ENCODE assay signal across 30 cellular contexts in the genomic region with DNA sequence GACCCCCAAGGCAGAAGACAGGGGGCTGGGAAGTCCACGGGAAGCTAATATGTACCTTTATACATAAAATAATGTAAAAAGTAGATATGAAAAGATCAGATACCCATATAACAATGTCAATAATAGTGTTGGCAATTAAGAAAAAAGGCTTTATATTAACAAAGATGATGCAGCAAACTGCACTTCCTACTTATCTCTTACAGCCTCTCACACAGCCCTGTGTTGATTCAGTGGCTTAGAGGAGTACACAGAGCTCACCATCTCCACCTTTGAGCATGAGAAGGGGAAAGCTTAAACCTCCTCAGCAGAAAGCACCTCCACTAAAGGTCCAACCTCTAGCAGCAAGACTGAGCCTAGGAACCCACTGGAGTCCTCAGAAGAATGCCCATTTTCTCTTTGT. TPM values are rescaled to one million over a fixed set of nuclear protein-coding genes. Genes with fewer than 3 reads are reported as not detected.
DNase-seq lines count a peak whose midpoint lies in the region; ATAC-seq, FAIRE-seq and TF ChIP-seq lines count a peak whose summit lies in the region.
"Had no signal": no experiment of that assay in that cellular context is flagged by ENCODE, and none has a peak within 500 bp of the region (broad histone marks: within the 10 kb centered on the region; RNA-seq: fewer than 3 reads in every experiment).

No MANE protein-coding gene starts in this region.

- H2AK5ac ChIP-seq in IMR-90 (ENCODE audit: low read depth, low read length) = peak overlapping the region; percentile 0; the same call in 1 of the 2 replicates

- no peak for TF ChIP-seq RAD21 in IMR-90 (IDR thresholded peaks at IDR 0.05; ENCODE audit: low read length)
- TF ChIP-seq RAD21 in K562 (CRISPR knock-in tag; conservative IDR thresholded peaks at IDR 0.05 in 1 of 2, IDR thresholded peaks at IDR 0.05 in 1 of 2) = no peak

- H4K91ac ChIP-seq in IMR-90 (ENCODE audit: insufficient read depth, low read depth, low read length) = no peak overlapping the region

- intact Hi-C loops in IMR-90 (cut with micrococcal nuclease) (no loop called here), PC-3 (cut with micrococcal nuclease) (no loop called here), K562 (cut with micrococcal nuclease) (no loop called here), heart left ventricle (cut with DNase I) (no loop called here)

- H3K23ac ChIP-seq in IMR-90 (ENCODE audit: low read depth, low read length) = no peak overlapping the region; the same call in 1 of the 2 replicates

- no peak for TF ChIP-seq EP300 in K562 (IDR thresholded peaks at IDR 0.05; ENCODE audit: low read length)

- H4K20me1 ChIP-seq in IMR-90 (ENCODE audit: insufficient read depth, low read length) = no peaks in the 10 kb centered on the region
- H4K20me1 ChIP-seq in PC-3 (ENCODE audit: low read length) = no peaks in the 10 kb centered on the region
- no peaks in the 10 kb centered on the region; the same call in 1 of the 2 replicates for H4K20me1 ChIP-seq in K562 (replicated peaks; ENCODE audit: control insufficient read depth, insufficient read depth, low read length)

- peak overlapping the region; percentile 25 to 80 (median 36) for H3K27ac Mint-ChIP-seq in nephron
- H3K27ac Mint-ChIP-seq: activated naive CD8-positive, alpha-beta T cell treated with anti-CD3 and anti-CD28 coated beads, Interleukin-2, amount 10 ng/mL, durations not matched to agents 7 days and 5 days; CD8-positive, alpha-beta T cell; progenitor cell of endocrine pancreas; T-helper 2 cell treated with Interferon-gamma antibody and Interleukin-4, amounts not matched to agents 5 μg/mL and 100 μg/mL, for 36 hours had no signal

- H3F3A ChIP-seq in PC-3 (ENCODE audit: low read length, unreplicated experiment) = no peaks in the 10 kb centered on the region

- no peaks in the 10 kb centered on the region for H3K9me2 ChIP-seq in PC-3 (replicated peaks; ENCODE audit: low read length)

- DNase-seq in IMR-90 (no peak), PC-3 (peak; percentile 31), K562 (ENCODE audit: extremely low read depth in 1 of 4, low spot score in 3 of 4) (peak in 1 of 4 experiments; percentile 32), HT-29 (ENCODE audit: low spot score) (no peak), GM19238 (ENCODE audit: insufficient read length, low spot score) (no peak), medulla oblongata (ENCODE audit: extremely low spot score) (no peak), heart left ventricle (no peak)
- DNase-seq: activated CD8-positive, alpha-beta memory T cell treated with anti-CD3 and anti-CD28 coated beads for 24 hours; activated effector memory CD4-positive, alpha-beta T cell treated with Interleukin-2 at 50 U/mL for 16 hours; activated naive CD8-positive, alpha-beta T cell treated with anti-CD3 and anti-CD28 coated beads, Interleukin-2, amount 10 ng/mL, durations not matched to agents 7 days and 5 days; aorta; BE2C; colonic mucosa; effector CD4-positive, alpha-beta T cell; H9; left ventricle myocardium inferior; NCI-H1105; NCI-H187 treated with DMSO at 0.1 percent for 48 hours; NCI-H524; right lobe of liver; SHP77 treated with DMSO at 0.1 percent for 48 hours; stimulated activated CD4-positive, alpha-beta T cell treated with anti-CD3 and anti-CD28 coated beads, Interleukin-12 subunit alpha, Interleukin-12 subunit beta, amount 100 ng/mL, for 4 hours had no signal

- no peak overlapping the region for H2BK15ac ChIP-seq in IMR-90 (ENCODE audit: low read depth, low read length)

- H4K8ac ChIP-seq in IMR-90 (ENCODE audit: low read depth in 2 of 2, low read length in 2 of 2) = no peak overlapping the region; a peak in 1 of 4 replicates

- H2BK5ac ChIP-seq in IMR-90 (ENCODE audit: low read depth, low read length, poor library complexity, severe bottlenecking) = no peak overlapping the region

- H3K79me2 ChIP-seq in PC-3 (ENCODE audit: low read length) = no peaks in the 10 kb centered on the region
- H3K79me2 ChIP-seq in K562 (ENCODE audit: control insufficient read depth, insufficient read depth, low read length) = no peaks in the 10 kb centered on the region

- in situ Hi-C loops in IMR-90 (cut with MboI; ENCODE audit: low sequenced_read_pairs) = no loop called here
- in situ Hi-C loops in K562 (cut with MboI) = no loop called here

- H3K36me3 ChIP-seq in IMR-90 (ENCODE audit: control insufficient read depth, insufficient read depth, low read length) = no peaks in the 10 kb centered on the region
- H3K36me3 ChIP-seq in PC-3 (ENCODE audit: low read depth, low read length) = no peaks in the 10 kb centered on the region
- no peaks in the 10 kb centered on the region for H3K36me3 ChIP-seq in K562 (ENCODE audit: control insufficient read depth, insufficient read depth, low read length)
- H3K36me3 ChIP-seq in heart left ventricle = no peaks in the 10 kb centered on the region
- H3K36me3 ChIP-seq: BE2C, cardiac muscle cell, colonic mucosa, left ventricle myocardium inferior, right lobe of liver, tibial nerve had no signal

- POLR2A ChIA-PET in IMR-90 (lab: Charles Lee; ENCODE audit: unreplicated experiment) = no interaction called here
- POLR2A ChIA-PET in PC-3 (lab: Charles Lee; ENCODE audit: unreplicated experiment) = no interaction called here
- POLR2A ChIA-PET in K562 (lab: Yijun Ruan, JAX) = interaction anchor here (0.6 to 2.8 kb wide), 4 partner anchors 9 to 60 kb away, joined by 3 to 21 read pairs (median 4); no protein-coding TSS in a partner anchor

- H3K4ac ChIP-seq in IMR-90 (ENCODE audit: low read depth, low read length) = peak overlapping the region; percentile 66; the same call in 1 of the 2 replicates

- peak; percentile 79 for FAIRE-seq in K562 (lab: Jason Lieb, UNC)
- FAIRE-seq: islet of Langerhans had no signal

- H3K27me3 ChIP-seq in IMR-90 (ENCODE audit: control insufficient read depth, insufficient read depth, low read length) (no peaks in the 10 kb centered on the region), PC-3 (ENCODE audit: low read length) (no peaks in the 10 kb centered on the region), K562 (ENCODE audit: control insufficient read depth in 2 of 2, insufficient read depth in 2 of 2, low read length in 2 of 2) (peaks cover 2 to 21% of the 10 kb centered on the region in 2 experiments; a peak in 2 of 5 replicates), heart left ventricle (peaks cover 0 to 16% (median 0%) of the 10 kb centered on the region in 9 donors)
- H3K27me3 ChIP-seq: BE2C, colonic mucosa, right lobe of liver, tibial nerve had no signal

- H3K4me1 Mint-ChIP-seq in nephron = peaks cover 18% of the 10 kb centered on the region

- H3K56ac ChIP-seq in IMR-90 (ENCODE audit: extremely low read depth, insufficient read depth, low read length) = no peak overlapping the region

- no peak overlapping the region for H3K9ac ChIP-seq in IMR-90 (ENCODE audit: low read depth, low read length)
- no peak overlapping the region for H3K9ac ChIP-seq in PC-3 (ENCODE audit: low read length)
- peak overlapping the region; percentile 15 to 79; a peak in 1 of 4 replicates for H3K9ac ChIP-seq in K562 (ENCODE audit: insufficient read depth in 1 of 2, low read depth in 2 of 2, low read length in 2 of 2)

- peak overlapping the region; percentile 92 for H2AK9ac ChIP-seq in IMR-90 (replicated peaks; ENCODE audit: low read depth, low read length, poor library complexity)

- BruUV-seq in IMR-90 (replicated peaks; lab: Mats Ljungman, UMichigan) (no TSS peak), PC-3 (replicated peaks; lab: Mats Ljungman, UMichigan) (no TSS peak), K562 (replicated peaks; lab: Mats Ljungman, UMichigan) (no TSS peak)

- H2BK120ac ChIP-seq in IMR-90 (ENCODE audit: low read depth, low read length) = no peak overlapping the region

- peak overlapping the region; percentile 64; the same call in 1 of the 2 replicates for H3K18ac ChIP-seq in IMR-90 (ENCODE audit: low read depth, low read length)

- H3K9me1 ChIP-seq in IMR-90 (ENCODE audit: insufficient read depth, low read length) = no peaks in the 10 kb centered on the region
- H3K9me1 ChIP-seq in K562 (ENCODE audit: control insufficient read depth, insufficient read depth, low read length) = no peaks in the 10 kb centered on the region

- peak overlapping the region; percentile 79 for H2AFZ ChIP-seq in IMR-90 (replicated peaks; ENCODE audit: low read length, poor library complexity)
- H2AFZ ChIP-seq in PC-3 (ENCODE audit: low read length) = no peak overlapping the region
- H2AFZ ChIP-seq in K562 (ENCODE audit: low read depth, low read length) = peak overlapping the region; percentile 67; the same call in 1 of the 2 replicates

- H3K9me3 ChIP-seq in IMR-90 (ENCODE audit: control insufficient read depth, insufficient read depth, low read length) (no peaks in the 10 kb centered on the region), PC-3 (ENCODE audit: low read length) (no peaks in the 10 kb centered on the region), K562 (replicated peaks; ENCODE audit: control insufficient read depth, insufficient read depth, low read depth, low read length) (no peaks in the 10 kb centered on the region), heart left ventricle (no peaks in the 10 kb centered on the region)
- H3K9me3 ChIP-seq: BE2C, colonic mucosa, left ventricle myocardium inferior, right lobe of liver, tibial nerve had no signal

- no peak overlapping the region for H3K4me2 ChIP-seq in IMR-90 (ENCODE audit: low read depth, low read length)
- H3K4me2 ChIP-seq in PC-3 (ENCODE audit: low read length) = 0 out of 2 replicates have a peak overlapping the region, but pooled peaks have one; percentile 23
- H3K4me2 ChIP-seq in K562 (ENCODE audit: insufficient read depth, low read length) = peak overlapping the region; percentile 43

- H4K5ac ChIP-seq in IMR-90 (ENCODE audit: low read depth, low read length) = peak overlapping the region; percentile 43; the same call in 1 of the 2 replicates

- no peaks in the 10 kb centered on the region for H3K9me3 Mint-ChIP-seq in nephron
- H3K9me3 Mint-ChIP-seq: activated naive CD8-positive, alpha-beta T cell treated with anti-CD3 and anti-CD28 coated beads, Interleukin-2, amount 10 ng/mL, durations not matched to agents 7 days and 5 days; CD8-positive, alpha-beta T cell; H9; T-helper 2 cell treated with Interferon-gamma antibody and Interleukin-4, amounts not matched to agents 5 μg/mL and 100 μg/mL, for 36 hours had no signal

- H3K27me3 Mint-ChIP-seq in nephron (ENCODE audit: low read depth) = peaks cover 33% of the 10 kb centered on the region

- H3K27ac ChIP-seq in IMR-90 (ENCODE audit: insufficient read depth, low read length) (no peak overlapping the region), PC-3 (ENCODE audit: low read length) (peak overlapping the region; percentile 31), K562 (ENCODE audit: extremely low read depth, low read depth, low read length) (no peak overlapping the region), heart left ventricle (no peak overlapping the region)
- H3K27ac ChIP-seq: cardiac muscle cell, colonic mucosa, left ventricle myocardium inferior, right lobe of liver, tibial nerve had no signal

- H3K14ac ChIP-seq in IMR-90 (replicated peaks; ENCODE audit: low read depth, low read length) = no peak overlapping the region

- dilution Hi-C loops in IMR-90 (cut with HindIII; ENCODE audit: low sequenced_read_pairs, unreplicated experiment) = no loop called here

- ATAC-seq in IMR-90 (ENCODE audit: low read depth) (no peak), PC-3 (no peak), K562 (peak; percentile 74), heart left ventricle (no peak)
- ATAC-seq: CD8-positive, alpha-beta T cell; right lobe of liver had no signal

- no peaks in the 10 kb centered on the region for H3K79me1 ChIP-seq in IMR-90 (ENCODE audit: low read depth in 1 of 2, low read length in 2 of 2)

- TF ChIP-seq CTCF in IMR-90 (conservative IDR thresholded peaks at IDR 0.05; ENCODE audit: low read depth, low read length) = no peak
- TF ChIP-seq CTCF in PC-3 (conservative IDR thresholded peaks at IDR 0.05; ENCODE audit: low read depth, low read length) = no peak
- no peak for TF ChIP-seq CTCF in K562 (IDR thresholded peaks at IDR 0.05 in 2 of 3, conservative IDR thresholded peaks at IDR 0.05 in 1 of 3; ENCODE audit: insufficient read depth in 2 of 3, low read depth in 1 of 3, low read length in 3 of 3)
- TF ChIP-seq CTCF in nephron (IDR thresholded peaks at IDR 0.05; ENCODE audit: unreplicated experiment in 3 of 3) = no peak
- no peak for TF ChIP-seq CTCF in heart left ventricle (IDR thresholded peaks at IDR 0.05)

- no peak overlapping the region for H3K4me3 Mint-ChIP-seq in nephron
- H3K4me3 Mint-ChIP-seq: activated naive CD8-positive, alpha-beta T cell treated with anti-CD3 and anti-CD28 coated beads, Interleukin-2, amount 10 ng/mL, durations not matched to agents 7 days and 5 days; CD8-positive, alpha-beta T cell; H9; T-helper 2 cell treated with Interferon-gamma antibody and Interleukin-4, amounts not matched to agents 5 μg/mL and 100 μg/mL, for 36 hours had no signal

- H3K4me1 ChIP-seq in IMR-90 (ENCODE audit: control insufficient read depth, insufficient read depth, low read length) = peaks cover 8% of the 10 kb centered on the region
- H3K4me1 ChIP-seq in PC-3 (ENCODE audit: insufficient read depth, low read length) = peaks cover 17% of the 10 kb centered on the region
- H3K4me1 ChIP-seq in K562 (replicated peaks in 1 of 2; ENCODE audit: control insufficient read depth in 2 of 2, insufficient read depth in 2 of 2, low read length in 2 of 2) = peaks cover 13 to 15% of the 10 kb centered on the region in 2 experiments
- H3K4me1 ChIP-seq in heart left ventricle = peaks cover 0 to 18% (median 11%) of the 10 kb centered on the region in 12 donors
- H3K4me1 ChIP-seq: colonic mucosa had no signal

- no peak overlapping the region; the same call in 1 of the 2 replicates for H2BK20ac ChIP-seq in IMR-90 (ENCODE audit: low read depth, low read length)

- no CpG with 5 or more reads among the region's 1 CpG for WGBS in IMR-90 (ENCODE audit: extremely low coverage in 2 of 2, insufficient read length in 1 of 2), 2 experiments
- 17% methylated on average over 1 of the region's 1 CpG for WGBS in K562 (ENCODE audit: insufficient coverage, low coverage, missing lambda C conversion rate)
- WGBS in heart left ventricle, 4 donors = 70 to 79% (median 76%) methylated on average over 1 of the region's 1 CpG

- H3K4me3 ChIP-seq in IMR-90 (ENCODE audit: insufficient read depth, low read depth, low read length) (no peak overlapping the region), PC-3 (ENCODE audit: low read length) (no peak overlapping the region), K562 (no peak overlapping the region), heart left ventricle (no peak overlapping the region)
- H3K4me3 ChIP-seq: cardiac muscle cell, colonic mucosa, left ventricle myocardium inferior, right lobe of liver, tibial nerve had no signal

- TF ChIP-seq POLR2A in IMR-90 (IDR thresholded peaks at IDR 0.05; ENCODE audit: low read depth, low read length) (no peak), K562 (conservative IDR thresholded peaks at IDR 0.05) (no peak), heart left ventricle (IDR thresholded peaks at IDR 0.05) (no peak)

- H3K36me3 Mint-ChIP-seq in nephron (ENCODE audit: low read depth) = no peaks in the 10 kb centered on the region
- H3K36me3 Mint-ChIP-seq: activated naive CD8-positive, alpha-beta T cell treated with anti-CD3 and anti-CD28 coated beads, Interleukin-2, amount 10 ng/mL, durations not matched to agents 7 days and 5 days; CD8-positive, alpha-beta T cell had no signal

- CTCF ChIA-PET in IMR-90 (lab: Yijun Ruan, JAX) (no interaction called here), PC-3 (lab: Charles Lee) (no interaction called here), K562 (lab: Yijun Ruan, JAX; ENCODE audit: low intra/inter-chr PET ratio) (no interaction called here)

RNA-seq across cellular contexts. Expression of gene VSIG8, which starts 7.2 kb away (rescaled TPM):
- not detected in 2 replicates for total RNA-seq in IMR-90 (2012; rRNA removed)
- not detected in 2 replicates for polyA plus RNA-seq in IMR-90 (2012; rRNA removed)
- polyA plus RNA-seq in IMR-90 (2012; cell fraction: cytosol; rRNA removed) = 0.05 TPM in 1 of 2 replicates, not detected in the other
- 0.05 and 0.37 TPM in 2 replicates for polyA plus RNA-seq in IMR-90 (2012; cell fraction: nucleus; rRNA removed; ENCODE audit: low replicate concordance)
- total RNA-seq in PC-3 (2014; rRNA removed) = 0.29 and 0.47 TPM in 2 replicates
- not detected in 2 replicates for total RNA-seq in K562 (2011; cell fraction: chromatin; rRNA removed; ENCODE audit: low replicate concordance)
- not detected in 2 replicates for total RNA-seq in K562 (2011; cell fraction: nucleolus; rRNA removed)
- not detected in 2 replicates for total RNA-seq in K562 (2011; cell fraction: nucleoplasm; rRNA removed)
- not detected in 2 replicates for total RNA-seq in K562 (2014; rRNA removed)
- not detected in 2 replicates for total RNA-seq in K562 (2014; rRNA removed; fragmentation: Illumina TruSeq; extraction: Trizol)
- not detected in 2 replicates for total RNA-seq in K562 (2015; rRNA removed; fragmentation: Illumina TruSeq; extraction: Trizol)
- total RNA-seq in K562 (2021) = not detected in 2 replicates
- polyA plus RNA-seq in K562 (2011; rRNA removed) = 0.05 TPM in 1 of 2 replicates, not detected in the other
- 0.07 TPM in 1 of 2 replicates, not detected in the other for polyA plus RNA-seq in K562 (2011; cell fraction: cytosol; rRNA removed)
- 0.10 TPM in 1 of 2 replicates, not detected in the other for polyA plus RNA-seq in K562 (2011; cell fraction: nucleus; rRNA removed)
- not detected in 2 replicates for polyA plus RNA-seq in K562 (2012)
- polyA plus RNA-seq in K562 (2014; fragmentation: Illumina TruSeq; extraction: Trizol) = not detected in 2 replicates
- polyA plus RNA-seq in K562 (2014; fragmentation: Nextera tagmentation; extraction: Ambion mirVana) = not detected
- polyA plus RNA-seq in K562 (2014; rRNA removed) = not detected in 2 replicates
- polyA minus RNA-seq in K562 (2011; rRNA and poly(A)+ RNA removed) = not detected in 2 replicates
- not detected in 2 replicates for polyA minus RNA-seq in K562 (2011; cell fraction: cytosol; rRNA and poly(A)+ RNA removed)
- not detected in 2 replicates for polyA minus RNA-seq in K562 (2011; cell fraction: nucleus; rRNA and poly(A)+ RNA removed)
- total RNA-seq in HT-29 (2014; rRNA removed; shearing (Covaris generic)) = 0.13 and 0.44 TPM in 2 replicates
- not detected for total RNA-seq in heart left ventricle
- polyA plus RNA-seq in heart left ventricle = under 1 TPM in 1 of 2 donors, not detected in 1; 0.27 TPM
- total RNA-seq: activated naive CD8-positive, alpha-beta T cell treated with anti-CD3 and anti-CD28 coated beads, Interleukin-2, amount 10 ng/mL, durations not matched to agents 7 days and 5 days; cardiac muscle cell; CD8-positive, alpha-beta T cell; colonic mucosa; H9; left ventricle myocardium inferior; myocyte; progenitor cell of endocrine pancreas; right lobe of liver had no signal
- polyA plus RNA-seq: cardiac muscle cell had no signal

RNA-seq across cellular contexts. Expression of gene CFAP45, which starts 30.4 kb away (rescaled TPM):
- total RNA-seq in IMR-90 (2012; rRNA removed) (0.56 and 0.72 TPM in 2 replicates), PC-3 (2014; rRNA removed) (1.6 and 4.8 TPM in 2 replicates), K562 (2014; rRNA removed) (1.2 and 1.5 TPM in 2 replicates), K562 (2014; rRNA removed; fragmentation: Illumina TruSeq; extraction: Trizol) (1.2 and 1.7 TPM in 2 replicates), K562 (2015; rRNA removed; fragmentation: Illumina TruSeq; extraction: Trizol) (0.94 and 1.4 TPM in 2 replicates), K562 (2021) (0.72 and 1.6 TPM in 2 replicates), heart left ventricle (1 to 10 TPM in 1 of 9 donors, under 1 TPM in 6, not detected in 2; 0.31 to 1.8 (median 0.62) TPM)
- polyA plus RNA-seq in IMR-90 (2012; rRNA removed) (0.51 and 0.55 TPM in 2 replicates), K562 (2011; rRNA removed) (0.85 and 1.5 TPM in 2 replicates), K562 (2014; fragmentation: Illumina TruSeq; extraction: Trizol) (1.6 and 2.0 TPM in 2 replicates), K562 (2014; fragmentation: Nextera tagmentation; extraction: Ambion mirVana) (1 to 10 TPM in 1 of 2 experiments, under 1 TPM in 1; 0.65 to 1.3 TPM), K562 (2014; rRNA removed) (1.0 and 2.4 TPM in 2 replicates), heart left ventricle (1 to 10 TPM in 1 of 2 donors, under 1 TPM in 1; 0.29 to 1.3 TPM)
- 0.14 and 0.71 TPM in 2 replicates for polyA plus RNA-seq in IMR-90 (2012; cell fraction: cytosol; rRNA removed)
- polyA plus RNA-seq in IMR-90 (2012; cell fraction: nucleus; rRNA removed; ENCODE audit: low replicate concordance) = 0.63 and 1.3 TPM in 2 replicates
- 1.8 and 2.4 TPM in 2 replicates for total RNA-seq in K562 (2011; cell fraction: chromatin; rRNA removed; ENCODE audit: low replicate concordance)
- 0.33 and 1.1 TPM in 2 replicates for total RNA-seq in K562 (2011; cell fraction: nucleolus; rRNA removed)
- 1.2 and 2.4 TPM in 2 replicates for total RNA-seq in K562 (2011; cell fraction: nucleoplasm; rRNA removed)
- polyA plus RNA-seq in K562 (2011; cell fraction: cytosol; rRNA removed) = 0.43 and 0.59 TPM in 2 replicates
- 0.97 and 1.1 TPM in 2 replicates for polyA plus RNA-seq in K562 (2011; cell fraction: nucleus; rRNA removed)
- polyA plus RNA-seq in K562 (2012) = 0.91 and 1.0 TPM in 2 replicates
- 1.6 and 1.8 TPM in 2 replicates for polyA minus RNA-seq in K562 (2011; rRNA and poly(A)+ RNA removed)
- polyA minus RNA-seq in K562 (2011; cell fraction: cytosol; rRNA and poly(A)+ RNA removed) = 0.48 and 0.91 TPM in 2 replicates
- 0.40 and 0.89 TPM in 2 replicates for polyA minus RNA-seq in K562 (2011; cell fraction: nucleus; rRNA and poly(A)+ RNA removed)
- total RNA-seq in HT-29 (2014; rRNA removed; shearing (Covaris generic)) = 0.76 TPM in 1 of 2 replicates, not detected in the other
- total RNA-seq: cardiac muscle cell, myocyte, right lobe of liver had no signal
- polyA plus RNA-seq: cardiac muscle cell had no signal

RNA-seq across cellular contexts. Expression of gene SLAMF8, which starts 42.9 kb away (rescaled TPM):
- not detected in 2 replicates for total RNA-seq in IMR-90 (2012; rRNA removed)
- 0.04 and 0.07 TPM in 2 replicates for polyA plus RNA-seq in IMR-90 (2012; rRNA removed)
- polyA plus RNA-seq in IMR-90 (2012; cell fraction: cytosol; rRNA removed) = 0.04 and 0.07 TPM in 2 replicates
- 0.06 TPM in 1 of 2 replicates, not detected in the other for polyA plus RNA-seq in IMR-90 (2012; cell fraction: nucleus; rRNA removed; ENCODE audit: low replicate concordance)
- total RNA-seq in PC-3 (2014; rRNA removed) = not detected in 2 replicates
- total RNA-seq in K562 (2011; cell fraction: chromatin; rRNA removed; ENCODE audit: low replicate concordance) = not detected in 2 replicates
- not detected in 2 replicates for total RNA-seq in K562 (2011; cell fraction: nucleolus; rRNA removed)
- not detected in 2 replicates for total RNA-seq in K562 (2011; cell fraction: nucleoplasm; rRNA removed)
- not detected in 2 replicates for total RNA-seq in K562 (2014; rRNA removed)
- total RNA-seq in K562 (2014; rRNA removed; fragmentation: Illumina TruSeq; extraction: Trizol) = not detected in 2 replicates
- not detected in 2 replicates for total RNA-seq in K562 (2015; rRNA removed; fragmentation: Illumina TruSeq; extraction: Trizol)
- total RNA-seq in K562 (2021) = not detected in 2 replicates
- 0.07 TPM in 1 of 2 replicates, not detected in the other for polyA plus RNA-seq in K562 (2011; rRNA removed)
- 0.01 TPM in 1 of 2 replicates, not detected in the other for polyA plus RNA-seq in K562 (2011; cell fraction: cytosol; rRNA removed)
- not detected in 2 replicates for polyA plus RNA-seq in K562 (2011; cell fraction: nucleus; rRNA removed)
- not detected in 2 replicates for polyA plus RNA-seq in K562 (2012)
- polyA plus RNA-seq in K562 (2014; fragmentation: Illumina TruSeq; extraction: Trizol) = not detected in 2 replicates
- not detected for polyA plus RNA-seq in K562 (2014; fragmentation: Nextera tagmentation; extraction: Ambion mirVana)
- not detected in 2 replicates for polyA plus RNA-seq in K562 (2014; rRNA removed)
- not detected in 2 replicates for polyA minus RNA-seq in K562 (2011; rRNA and poly(A)+ RNA removed)
- polyA minus RNA-seq in K562 (2011; cell fraction: cytosol; rRNA and poly(A)+ RNA removed) = not detected in 2 replicates
- polyA minus RNA-seq in K562 (2011; cell fraction: nucleus; rRNA and poly(A)+ RNA removed) = not detected in 2 replicates
- not detected in 2 replicates for total RNA-seq in HT-29 (2014; rRNA removed; shearing (Covaris generic))
- 10 to 100 TPM in 1 of 9 donors, 1 to 10 TPM in 7, under 1 TPM in 1; 0.79 to 44.9 (median 1.8) TPM for total RNA-seq in heart left ventricle
- 1 to 10 TPM in 1 of 2 donors, under 1 TPM in 1; 0.50 to 1.5 TPM for polyA plus RNA-seq in heart left ventricle
- total RNA-seq: cardiac muscle cell, H9, progenitor cell of endocrine pancreas had no signal
- polyA plus RNA-seq: cardiac muscle cell had no signal

RNA-seq across cellular contexts. Expression of gene TAGLN2, which starts 55.7 kb away (rescaled TPM):
- total RNA-seq in IMR-90 (2012; rRNA removed) (365 and 440 TPM in 2 replicates), PC-3 (2014; rRNA removed) (1,281 and 1,584 TPM in 2 replicates), K562 (2014; rRNA removed) (456 and 502 TPM in 2 replicates), K562 (2014; rRNA removed; fragmentation: Illumina TruSeq; extraction: Trizol) (180 and 192 TPM in 2 replicates), K562 (2015; rRNA removed; fragmentation: Illumina TruSeq; extraction: Trizol) (247 and 249 TPM in 2 replicates), K562 (2021) (498 and 506 TPM in 2 replicates), heart left ventricle (100 to 1,000 TPM in 5 of 9 donors, 10 to 100 TPM in 4; 84.3 to 246 (median 131) TPM)
- polyA plus RNA-seq in IMR-90 (2012; rRNA removed) (634 and 646 TPM in 2 replicates), K562 (2011; rRNA removed) (414 and 518 TPM in 2 replicates), K562 (2014; fragmentation: Illumina TruSeq; extraction: Trizol) (565 and 573 TPM in 2 replicates), K562 (2014; fragmentation: Nextera tagmentation; extraction: Ambion mirVana) (100 to 1,000 TPM; 334 to 683 TPM), K562 (2014; rRNA removed) (455 and 456 TPM in 2 replicates), heart left ventricle (100 to 1,000 TPM; 113 to 226 TPM)
- polyA plus RNA-seq in IMR-90 (2012; cell fraction: cytosol; rRNA removed) = 328 and 686 TPM in 2 replicates
- polyA plus RNA-seq in IMR-90 (2012; cell fraction: nucleus; rRNA removed; ENCODE audit: low replicate concordance) = 327 and 351 TPM in 2 replicates
- 38.5 and 101 TPM in 2 replicates for total RNA-seq in K562 (2011; cell fraction: chromatin; rRNA removed; ENCODE audit: low replicate concordance)
- total RNA-seq in K562 (2011; cell fraction: nucleolus; rRNA removed) = 100 and 103 TPM in 2 replicates
- total RNA-seq in K562 (2011; cell fraction: nucleoplasm; rRNA removed) = 95.8 and 128 TPM in 2 replicates
- polyA plus RNA-seq in K562 (2011; cell fraction: cytosol; rRNA removed) = 883 and 1,031 TPM in 2 replicates
- 273 and 355 TPM in 2 replicates for polyA plus RNA-seq in K562 (2011; cell fraction: nucleus; rRNA removed)
- polyA plus RNA-seq in K562 (2012) = 571 and 615 TPM in 2 replicates
- 196 and 205 TPM in 2 replicates for polyA minus RNA-seq in K562 (2011; rRNA and poly(A)+ RNA removed)
- polyA minus RNA-seq in K562 (2011; cell fraction: cytosol; rRNA and poly(A)+ RNA removed) = 239 and 243 TPM in 2 replicates
- polyA minus RNA-seq in K562 (2011; cell fraction: nucleus; rRNA and poly(A)+ RNA removed) = 47.4 and 74.8 TPM in 2 replicates
- 778 and 828 TPM in 2 replicates for total RNA-seq in HT-29 (2014; rRNA removed; shearing (Covaris generic))

Comparison
In these comparisons a context has a peak if more than half of its experiments do, and no peak if none do; other contexts are left out.
1. H3K9ac ChIP-seq: peak in K562 (2 of 2); none in IMR-90 (single experiment) and PC-3 (single experiment).